Comparison of ENCODE assay signal across 22 cellular contexts in the genomic region with DNA sequence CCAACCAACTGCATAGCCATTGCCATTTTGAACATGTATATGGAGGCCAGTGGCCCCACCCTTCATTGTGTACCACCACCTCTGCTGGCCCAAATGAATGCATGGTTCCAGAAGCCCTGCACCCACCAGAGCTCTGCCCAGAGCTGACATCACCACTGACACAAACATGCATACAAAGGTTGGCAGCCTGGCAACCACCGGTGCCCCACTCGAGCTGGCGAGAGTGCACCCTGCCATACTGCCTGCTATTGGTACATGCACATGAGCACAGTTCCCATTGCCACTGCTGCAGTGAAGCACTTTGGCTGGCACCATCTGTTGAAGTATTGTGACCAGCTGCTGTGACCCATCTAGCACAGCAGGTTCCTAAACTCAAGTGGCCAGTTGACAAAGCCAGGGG.
DNase-seq lines count a peak whose midpoint lies in the region; ATAC-seq lines count a peak whose summit lies in the region.
"Had no signal": no experiment of that assay in that cellular context is flagged by ENCODE, and none has a peak within 500 bp of the region (broad histone marks: within the 10 kb centered on the region; RNA-seq: fewer than 3 reads in every experiment).

No MANE protein-coding gene starts in this region.

- H3K9ac ChIP-seq in neuronal stem cell (ENCODE audit: low read depth, low read length, poor library complexity): no peak overlapping the region

- H2BK15ac ChIP-seq in neuronal stem cell (ENCODE audit: low read length): no peak overlapping the region

- no peaks in the 10 kb centered on the region for H3K9me3 ChIP-seq in neuronal stem cell (replicated peaks in 1 of 2; ENCODE audit: control insufficient read depth in 2 of 2, insufficient read depth in 1 of 2, low read depth in 1 of 2, low read length in 2 of 2)
- H3K9me3 ChIP-seq: BE2C had no signal

- no peak overlapping the region for H4K8ac ChIP-seq in neuronal stem cell (ENCODE audit: low read depth, low read length)

- no peak overlapping the region for H2BK12ac ChIP-seq in neuronal stem cell (ENCODE audit: low read length)

- H3K4ac ChIP-seq in neuronal stem cell (ENCODE audit: low read length): no peak overlapping the region

- H3K4me2 ChIP-seq in neuronal stem cell (ENCODE audit: insufficient read depth, low read length, poor library complexity, severe bottlenecking): no peak overlapping the region

- no peak overlapping the region for H2AFZ ChIP-seq in neuronal stem cell (ENCODE audit: low read length)

- no peak overlapping the region for H3K23ac ChIP-seq in neuronal stem cell (ENCODE audit: low read depth, low read length, poor library complexity)

- no peak overlapping the region for H3K4me3 ChIP-seq in neuronal stem cell (ENCODE audit: low read length in 2 of 2)
- H3K4me3 ChIP-seq: SK-N-MC had no signal

- no peak overlapping the region for H3K14ac ChIP-seq in neuronal stem cell (ENCODE audit: low read length)

- no peak overlapping the region for H2BK120ac ChIP-seq in neuronal stem cell (ENCODE audit: low read depth, low read length)

- H4K91ac ChIP-seq in neuronal stem cell (ENCODE audit: low read depth, low read length, poor library complexity): peak overlapping the region; percentile 20

- H3K36me3 ChIP-seq in neuronal stem cell (replicated peaks in 1 of 2; ENCODE audit: control insufficient read depth in 2 of 2, insufficient read depth in 2 of 2, low read length in 2 of 2): no peaks in the 10 kb centered on the region
- H3K36me3 ChIP-seq: BE2C had no signal

- WGBS in neuronal stem cell (ENCODE audit: extremely low coverage in 2 of 2, insufficient read length in 2 of 2, insufficient replicate concordance in 1 of 2), 2 donors: no CpG with 5 or more reads among the region's 3 CpGs

- no peak overlapping the region for H2BK5ac ChIP-seq in neuronal stem cell (ENCODE audit: low read length)

- intact Hi-C loops in Right ventricle myocardium inferior (cut with DNase I): no loop called here
- intact Hi-C loops in cardiac septum (cut with DNase I): no loop called here

- no peaks in the 10 kb centered on the region for H3K27me3 ChIP-seq in neuronal stem cell (ENCODE audit: control insufficient read depth in 3 of 3, insufficient read depth in 3 of 3, low read depth in 1 of 3, low read length in 3 of 3)
- H3K27me3 ChIP-seq: BE2C had no signal

- H3K27ac ChIP-seq in neuronal stem cell (replicated peaks; ENCODE audit: low read length): no peak overlapping the region
- H3K27ac ChIP-seq: SK-N-MC had no signal

- H3K4me1 ChIP-seq in neuronal stem cell (ENCODE audit: control insufficient read depth in 2 of 2, insufficient read depth in 1 of 2, low read depth in 1 of 2, low read length in 2 of 2): no peaks in the 10 kb centered on the region
- H3K4me1 ChIP-seq: BE2C had no signal

- no peaks in the 10 kb centered on the region for H3K79me1 ChIP-seq in neuronal stem cell (ENCODE audit: low read depth, low read length)

- no peak overlapping the region for H3K18ac ChIP-seq in neuronal stem cell (ENCODE audit: low read length)

- H2AK5ac ChIP-seq in neuronal stem cell (ENCODE audit: low read depth, low read length): no peak overlapping the region

- DNase-seq in Right ventricle myocardium inferior (ENCODE audit: missing footprints) (no peak), cardiac septum (ENCODE audit: low spot score) (no peak), NCI-H2107 treated with DMSO at 0.1 percent for 48 hours (lab: John Stamatoyannopoulos, UW; ENCODE audit: unreplicated experiment) (peak; percentile 26), NCI-H345 treated with DMSO at 0.1 percent for 48 hours (lab: John Stamatoyannopoulos, UW; ENCODE audit: unreplicated experiment) (peak; percentile 27), neuronal stem cell (ENCODE audit: low spot score) (no peak), mucosa of gallbladder (ENCODE audit: low spot score) (no peak), DMS79 treated with DMSO at 0.1 percent for 48 hours (lab: John Stamatoyannopoulos, UW) (no peak)
- DNase-seq: BE2C; CD4-positive, CD25-positive, alpha-beta regulatory T cell; GOT3; KG1; NCI-H1105; NCI-H146; NCI-H2029; NCI-H226; NCI-H82; PC-3; SHP77 treated with DMSO at 0.1 percent for 48 hours; SW 1271; T-helper 2 cell had no signal

- peak; percentile 48 for ATAC-seq in Right ventricle myocardium inferior
- ATAC-seq: HCT116, PC-3 had no signal

Comparison
In these comparisons a context has a peak if more than half of its experiments do, and no peak if none do; other contexts are left out.
1. DNase-seq: peak in NCI-H2107 treated with DMSO at 0.1 percent for 48 hours (single experiment) and NCI-H345 treated with DMSO at 0.1 percent for 48 hours (single experiment); none in Right ventricle myocardium inferior (single experiment), cardiac septum (single experiment), neuronal stem cell (single experiment), mucosa of gallbladder (single experiment) and DMS79 treated with DMSO at 0.1 percent for 48 hours (single experiment).